ENCODE assay signal across 8 cellular contexts in the genomic region with DNA sequence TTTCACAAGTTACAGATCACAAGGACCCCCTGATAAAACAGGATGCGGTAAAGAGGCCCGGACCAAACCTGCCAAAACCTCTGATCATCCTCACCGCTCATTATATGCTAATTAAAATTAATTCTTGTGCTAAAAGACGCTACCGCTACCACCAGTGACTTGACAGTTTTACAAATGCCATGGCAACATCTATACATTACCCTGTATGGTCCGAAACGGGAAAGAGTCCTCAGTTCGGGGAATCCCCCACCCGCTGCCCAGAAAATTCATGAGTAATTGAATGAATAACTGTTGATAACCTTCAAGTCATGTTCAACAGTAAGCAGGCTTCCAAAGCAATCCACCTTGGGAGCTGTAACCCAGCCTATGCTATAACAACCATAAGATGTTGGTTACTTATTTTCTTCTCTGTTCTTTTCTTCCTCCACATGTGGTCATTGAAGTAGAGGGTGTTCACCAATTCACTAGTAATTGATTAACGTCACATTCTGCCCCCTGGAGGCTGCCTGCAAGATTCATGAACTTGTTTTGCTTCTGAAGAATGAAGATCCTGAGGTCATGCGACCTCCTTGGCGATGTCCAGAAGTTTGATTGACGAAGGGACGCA.
DNase-seq lines count a peak whose midpoint lies in the region; ATAC-seq and TF ChIP-seq lines count a peak whose summit lies in the region.

No MANE protein-coding gene starts in this region.

- H3K4me3 Mint-ChIP-seq in activated naive CD8-positive, alpha-beta T cell: peak overlapping the region; percentile 69

- no peaks in the 10 kb centered on the region for H3K9me3 Mint-ChIP-seq in activated naive CD8-positive, alpha-beta T cell (ENCODE audit: low read depth)

- peak overlapping the region; percentile 2 for H3K4me2 ChIP-seq in SU-DHL-6 (ENCODE audit: low read depth, low read length, poor library complexity, severe bottlenecking)

- ATAC-seq in HG03354 (IDR thresholded peaks at IDR 0.05; ENCODE audit: poor library complexity, severe bottlenecking, unreplicated experiment) (peak; percentile 53), GM21528 (IDR thresholded peaks at IDR 0.05; ENCODE audit: low FRiP score, unreplicated experiment) (no peak)

- no peaks in the 10 kb centered on the region for H4K20me1 ChIP-seq in SU-DHL-6 (ENCODE audit: low read depth, low read length)

- no peak overlapping the region for H3K27ac ChIP-seq in SU-DHL-6 (ENCODE audit: low read depth, low read length)

- no peaks in the 10 kb centered on the region for H3K27me3 Mint-ChIP-seq in activated naive CD8-positive, alpha-beta T cell

- H3K36me3 Mint-ChIP-seq in activated naive CD8-positive, alpha-beta T cell: no peaks in the 10 kb centered on the region

- no peak overlapping the region for H3K9ac ChIP-seq in SU-DHL-6 (ENCODE audit: low read length)

- H3K9me2 ChIP-seq in SU-DHL-6 (replicated peaks; ENCODE audit: insufficient read depth, low read length): no peaks in the 10 kb centered on the region

- H3K36me3 ChIP-seq in SU-DHL-6 (ENCODE audit: low read length): no peaks in the 10 kb centered on the region

- H3K9me3 ChIP-seq in SU-DHL-6 (ENCODE audit: insufficient read depth, low read length): no peaks in the 10 kb centered on the region

- no peak overlapping the region for H2AFZ ChIP-seq in SU-DHL-6 (ENCODE audit: low read depth, low read length, severe bottlenecking)

- DNase-seq in GM12864 (ENCODE audit: low read depth) (peak; percentile 81), iris pigment epithelial cell (ENCODE audit: low read depth) (peak; percentile 50), NCI-H1048 (lab: John Stamatoyannopoulos, UW) (no peak)
- DNase-seq in stimulated activated CD4-positive, alpha-beta T cell treated with anti-CD3 and anti-CD28 coated beads, TNF-alpha, amount 100 ng/mL, for 48 hours (ENCODE audit: low read depth in 3 of 3): peak; percentile 58 to 63 (median 60)

- TF ChIP-seq CTCF in GM12864 (IDR thresholded peaks at IDR 0.05; ENCODE audit: low read depth, low read length, missing control alignments) (peak; percentile 67), SU-DHL-6 (IDR thresholded peaks at IDR 0.05; ENCODE audit: insufficient read depth, low read length, poor library complexity, severe bottlenecking) (peak; percentile 36)

- peak overlapping the region; percentile 92 for H3K27ac Mint-ChIP-seq in activated naive CD8-positive, alpha-beta T cell

- H3F3A ChIP-seq in SU-DHL-6 (ENCODE audit: insufficient read depth): peaks cover 7% of the 10 kb centered on the region; the same call in 1 of the 2 replicates

- no peaks in the 10 kb centered on the region for H3K79me2 ChIP-seq in SU-DHL-6 (ENCODE audit: insufficient read depth, low read length)

- no peaks in the 10 kb centered on the region for H3K27me3 ChIP-seq in SU-DHL-6 (ENCODE audit: low read length)

- peaks cover 50% of the 10 kb centered on the region for H3K4me1 Mint-ChIP-seq in activated naive CD8-positive, alpha-beta T cell (ENCODE audit: low read depth)

- H3K4me3 ChIP-seq in GM12864 (ENCODE audit: low read depth, low read length) (no peak overlapping the region), SU-DHL-6 (ENCODE audit: insufficient read depth, low read length, poor library complexity, severe bottlenecking) (no peak overlapping the region)
